In the genomic region with DNA sequence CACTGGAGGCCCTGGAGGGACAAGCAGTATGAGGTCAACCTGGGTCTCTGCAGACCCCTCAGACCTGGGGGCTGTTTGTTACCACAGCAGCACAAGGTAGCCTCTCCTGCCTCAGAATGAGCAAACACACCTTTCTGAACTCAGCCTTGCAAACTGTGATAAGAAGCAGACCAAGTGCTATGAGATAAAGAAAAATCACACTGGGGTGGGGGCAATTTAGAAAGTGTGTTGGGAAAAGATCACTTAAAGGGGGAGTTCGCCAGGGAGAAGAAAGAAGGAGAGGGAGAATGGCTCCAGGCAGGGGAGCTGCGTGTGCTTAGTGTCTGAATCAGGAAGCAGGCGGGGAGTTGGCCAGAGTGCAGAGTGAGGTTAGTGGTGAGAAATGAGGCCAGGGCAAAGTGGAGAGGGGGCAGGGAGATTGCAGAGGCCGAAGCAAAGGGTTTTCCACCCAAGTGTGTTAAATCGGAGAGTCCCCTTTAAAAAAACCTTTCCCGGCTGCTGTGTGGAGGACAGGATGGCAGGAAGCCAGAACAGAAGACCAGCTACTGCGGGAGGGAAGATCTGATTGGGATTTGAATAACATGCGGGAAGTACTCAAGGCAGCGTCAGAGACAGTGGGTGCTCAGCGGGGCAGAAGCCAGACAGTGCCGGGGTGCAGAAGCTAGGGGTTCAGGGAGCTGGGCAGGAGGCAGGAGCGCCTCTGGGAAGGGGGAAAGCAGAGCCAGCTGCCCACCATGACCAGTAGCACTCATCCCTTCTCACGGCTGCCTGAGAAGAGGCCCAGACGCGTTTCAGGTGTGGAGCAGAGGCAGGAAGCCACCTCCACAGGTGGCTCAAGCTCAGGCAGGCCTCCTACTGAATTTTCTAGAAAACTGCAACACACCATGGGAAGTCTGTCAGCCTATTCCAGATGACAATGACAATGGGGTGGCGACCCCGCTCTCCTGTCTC, we compare ENCODE assay signal across 8 cellular contexts. TPM values are rescaled to one million over a fixed set of nuclear protein-coding genes. Genes with fewer than 3 reads are reported as not detected.
DNase-seq lines count a peak whose midpoint lies in the region; ATAC-seq, FAIRE-seq and TF ChIP-seq lines count a peak whose summit lies in the region.

No MANE protein-coding gene starts in this region.

- peak; percentile 33 to 41 for ATAC-seq in activated T-cell treated with anti-CD3 and anti-CD28 coated beads, Interleukin-2, amount 50 U/mL, for 72 hours (replicated peaks in 1 of 2)
- no peak for ATAC-seq in HG03095 (IDR thresholded peaks at IDR 0.05; ENCODE audit: unreplicated experiment)

- peak overlapping the region; percentile 69 to 80 for H3K4me3 Mint-ChIP-seq in activated T-cell treated with anti-CD3 and anti-CD28 coated beads, Interleukin-2, amount 50 U/mL, for 72 hours
- peak overlapping the region; percentile 21 for H3K4me3 Mint-ChIP-seq in nephron progenitor cell

- no peak for FAIRE-seq in H54 (lab: Jason Lieb, UNC)

- no peak for TF ChIP-seq POLR2A in H54 (IDR thresholded peaks at IDR 0.05; ENCODE audit: low read depth, low read length)

- peaks cover 0 to 3% of the 10 kb centered on the region in 2 donors for H3K36me3 Mint-ChIP-seq in activated T-cell treated with anti-CD3 and anti-CD28 coated beads, Interleukin-2, amount 50 U/mL, for 72 hours (ENCODE audit: insufficient read depth in 2 of 2)
- peaks cover 27% of the 10 kb centered on the region for H3K36me3 Mint-ChIP-seq in nephron progenitor cell (ENCODE audit: low read depth)

- H3K9me3 Mint-ChIP-seq in activated T-cell treated with anti-CD3 and anti-CD28 coated beads, Interleukin-2, amount 50 U/mL, for 72 hours = no peaks in the 10 kb centered on the region
- peaks cover 15% of the 10 kb centered on the region for H3K9me3 Mint-ChIP-seq in nephron progenitor cell

- no peak for TF ChIP-seq CTCF in nephron progenitor cell (IDR thresholded peaks at IDR 0.05)

- H3K27me3 Mint-ChIP-seq in activated T-cell treated with anti-CD3 and anti-CD28 coated beads, Interleukin-2, amount 50 U/mL, for 72 hours (ENCODE audit: low read depth) = no peaks in the 10 kb centered on the region
- H3K27me3 Mint-ChIP-seq in nephron progenitor cell (ENCODE audit: low read depth, poor library complexity) = peaks cover 3% of the 10 kb centered on the region

- DNase-seq in COLO668 (lab: John Stamatoyannopoulos, UW; ENCODE audit: unreplicated experiment) = peak; percentile 58
- DNase-seq in H54 (ENCODE audit: insufficient read length, low spot score) = peak; percentile 73
- peak; percentile 59 for DNase-seq in NCI-H446 treated with DMSO at 0.1 percent for 48 hours (lab: John Stamatoyannopoulos, UW)
- peak in 1 of 2 donors; percentile 43 for DNase-seq in activated T-cell treated with anti-CD3 and anti-CD28 coated beads, Interleukin-2, amount 50 U/mL, for 72 hours
- DNase-seq in fibroblast of the conjunctiva (ENCODE audit: low read depth) = peak; percentile 71
- DNase-seq in nephron progenitor cell = no peak
- no peak for DNase-seq in NCI-H1048 (lab: John Stamatoyannopoulos, UW)

- H3K4me1 Mint-ChIP-seq in activated T-cell treated with anti-CD3 and anti-CD28 coated beads, Interleukin-2, amount 50 U/mL, for 72 hours (ENCODE audit: low read depth) = peaks cover 67% of the 10 kb centered on the region
- peaks cover 57% of the 10 kb centered on the region for H3K4me1 Mint-ChIP-seq in nephron progenitor cell

- peak overlapping the region; percentile 61 for H3K27ac Mint-ChIP-seq in activated T-cell treated with anti-CD3 and anti-CD28 coated beads, Interleukin-2, amount 50 U/mL, for 72 hours
- H3K27ac Mint-ChIP-seq in nephron progenitor cell = peak overlapping the region; percentile 73

RNA-seq across cellular contexts. Expression of a gene that starts 9.0 kb away (rescaled TPM):
- total RNA-seq in activated T-cell treated with anti-CD3 and anti-CD28 coated beads, Interleukin-2, amount 50 U/mL, for 72 hours = 10 to 100 TPM; 26.7 to 43.4 TPM

Comparison
In these comparisons a context has a peak if more than half of its experiments do, and no peak if none do; other contexts are left out.
1. DNase-seq: peak in COLO668 (single experiment), H54 (single experiment), NCI-H446 treated with DMSO at 0.1 percent for 48 hours (single experiment) and fibroblast of the conjunctiva (single experiment); none in nephron progenitor cell (single experiment) and NCI-H1048 (single experiment).